In genomic region chr11:44622721-44623258, GRCh38 we compare ENCODE assay signal across 12 cellular contexts. TPM values are rescaled to one million over a fixed set of nuclear protein-coding genes. Genes with fewer than 3 reads are reported as not detected.
DNase-seq lines count a peak whose midpoint lies in the region; ATAC-seq and TF ChIP-seq lines count a peak whose summit lies in the region.
"Had no signal": no experiment of that assay in that cellular context is flagged by ENCODE, and none has a peak within 500 bp of the region (broad histone marks: within the 10 kb centered on the region; RNA-seq: fewer than 3 reads in every experiment).

No MANE protein-coding gene starts in this region.

- intact Hi-C loops in activated CD4-positive, alpha-beta memory T cell treated with anti-CD3 and anti-CD28 coated beads for 36 hours (cut with micrococcal nuclease) = no loop called here
- intact Hi-C loops in activated CD8-positive, alpha-beta T cell treated with anti-CD3 and anti-CD28 coated beads for 36 hours (cut with micrococcal nuclease) = loop anchor here (10.0 kb wide), 2 partner anchors 152 to 272 kb away; no protein-coding TSS in a partner anchor
- intact Hi-C loops in left ventricle myocardium inferior (cut with micrococcal nuclease) (loop anchor here (5.0 kb wide), 1 partner anchor 290 kb away; no protein-coding TSS in a partner anchor), gastrocnemius medialis (cut with DNase I; ENCODE audit: low total_unique reads) (loop anchor here (5.0 kb wide), 1 partner anchor 485 kb away; no protein-coding TSS in a partner anchor)

- CTCF ChIA-PET in activated CD4-positive, alpha-beta memory T cell treated with anti-CD3 and anti-CD28 coated beads, Interleukin-2, amount 10 ng/mL, durations not matched to agents 7 days and 5 days (lab: Charles Lee) = interaction anchor here (0.7 to 14.5 kb wide), 8 partner anchors 9 to 288 kb away, joined by 3 to 425 read pairs (median 6); partner anchors contain the start of gene CD82
- CTCF ChIA-PET in activated CD4-positive, alpha-beta memory T cell treated with anti-CD3 and anti-CD28 coated beads for 36 hours (lab: Charles Lee) = interaction anchor here (1.0 to 16.5 kb wide), 7 partner anchors 10 to 288 kb away, joined by 3 to 576 read pairs (median 14); partner anchors contain the start of gene CD82
- CTCF ChIA-PET in activated CD8-positive, alpha-beta T cell treated with anti-CD3 and anti-CD28 coated beads for 36 hours (lab: Charles Lee) = interaction anchor here (1.5 to 3.3 kb wide), 5 partner anchors 9 to 271 kb away, joined by 3 to 32 read pairs (median 13); no protein-coding TSS in a partner anchor

- no peak overlapping the region for H3K27ac Mint-ChIP-seq in activated CD4-positive, alpha-beta memory T cell treated with anti-CD3 and anti-CD28 coated beads, Interleukin-2, amount 10 ng/mL, durations not matched to agents 7 days and 5 days
- H3K27ac Mint-ChIP-seq in activated CD4-positive, alpha-beta memory T cell treated with anti-CD3 and anti-CD28 coated beads for 36 hours = no peak overlapping the region
- H3K27ac Mint-ChIP-seq in activated CD8-positive, alpha-beta T cell treated with anti-CD3 and anti-CD28 coated beads for 36 hours = peak overlapping the region; percentile 74
- H3K27ac Mint-ChIP-seq: natural killer cell treated with Interleukin-12 subunit alpha and Interleukin-12 subunit beta and Interleukin-15 and Interleukin-18, amount 100 ng/mL, for 72 hours had no signal

- peak; percentile 3 for ATAC-seq in activated CD8-positive, alpha-beta T cell treated with anti-CD3 and anti-CD28 coated beads for 36 hours
- ATAC-seq in GM18520 (IDR thresholded peaks at IDR 0.05; ENCODE audit: unreplicated experiment) (no peak), HG03457 (IDR thresholded peaks at IDR 0.05; ENCODE audit: unreplicated experiment) (no peak), gastrocnemius medialis (no peak)
- ATAC-seq: body of pancreas; natural killer cell treated with Interleukin-12 subunit alpha and Interleukin-12 subunit beta and Interleukin-15 and Interleukin-18, amount 100 ng/mL, for 72 hours had no signal

- peak; percentile 12 for DNase-seq in activated CD4-positive, alpha-beta memory T cell treated with anti-CD3 and anti-CD28 coated beads, Interleukin-2, amount 10 ng/mL, durations not matched to agents 7 days and 5 days
- no peak for DNase-seq in activated CD4-positive, alpha-beta memory T cell treated with anti-CD3 and anti-CD28 coated beads for 36 hours
- DNase-seq in activated CD8-positive, alpha-beta T cell treated with anti-CD3 and anti-CD28 coated beads for 36 hours = no peak
- DNase-seq in left ventricle myocardium inferior = no peak
- DNase-seq in stimulated activated CD8-positive, alpha-beta memory T cell treated with anti-CD3 and anti-CD28 coated beads, Interleukin-4, amount 100 ng/mL, for 48 hours = peak; percentile 10
- no peak for DNase-seq in gastrocnemius medialis
- DNase-seq: DMS79 treated with DMSO at 0.1 percent for 48 hours, NCI-H1417 had no signal

- peaks cover 30% of the 10 kb centered on the region for H3K36me3 Mint-ChIP-seq in activated CD4-positive, alpha-beta memory T cell treated with anti-CD3 and anti-CD28 coated beads, Interleukin-2, amount 10 ng/mL, durations not matched to agents 7 days and 5 days (ENCODE audit: low read depth)
- peaks cover 24% of the 10 kb centered on the region for H3K36me3 Mint-ChIP-seq in activated CD4-positive, alpha-beta memory T cell treated with anti-CD3 and anti-CD28 coated beads for 36 hours
- H3K36me3 Mint-ChIP-seq in activated CD8-positive, alpha-beta T cell treated with anti-CD3 and anti-CD28 coated beads for 36 hours (ENCODE audit: low read depth) = peaks cover 30% of the 10 kb centered on the region
- H3K36me3 Mint-ChIP-seq: natural killer cell treated with Interleukin-12 subunit alpha and Interleukin-12 subunit beta and Interleukin-15 and Interleukin-18, amount 100 ng/mL, for 72 hours had no signal

- no peaks in the 10 kb centered on the region for H3K27me3 Mint-ChIP-seq in activated CD4-positive, alpha-beta memory T cell treated with anti-CD3 and anti-CD28 coated beads, Interleukin-2, amount 10 ng/mL, durations not matched to agents 7 days and 5 days
- no peaks in the 10 kb centered on the region for H3K27me3 Mint-ChIP-seq in activated CD4-positive, alpha-beta memory T cell treated with anti-CD3 and anti-CD28 coated beads for 36 hours
- no peaks in the 10 kb centered on the region for H3K27me3 Mint-ChIP-seq in activated CD8-positive, alpha-beta T cell treated with anti-CD3 and anti-CD28 coated beads for 36 hours

- no peak for TF ChIP-seq CTCF in activated CD8-positive, alpha-beta T cell treated with anti-CD3 and anti-CD28 coated beads for 36 hours (IDR thresholded peaks at IDR 0.05)
- TF ChIP-seq CTCF in left ventricle myocardium inferior (IDR thresholded peaks at IDR 0.05; ENCODE audit: borderline replicate concordance) = no peak
- TF ChIP-seq CTCF in gastrocnemius medialis (IDR thresholded peaks at IDR 0.05 in 4 of 5, conservative IDR thresholded peaks at IDR 0.05 in 1 of 5) = no peak

- TF ChIP-seq POLR2A in gastrocnemius medialis (IDR thresholded peaks at IDR 0.05) = no peak

- H3K4me3 ChIP-seq in left ventricle myocardium inferior (no peak overlapping the region), gastrocnemius medialis (no peak overlapping the region)
- H3K4me3 ChIP-seq: body of pancreas had no signal

- peaks cover 15% of the 10 kb centered on the region for H3K36me3 ChIP-seq in left ventricle myocardium inferior
- no peaks in the 10 kb centered on the region for H3K36me3 ChIP-seq in gastrocnemius medialis

- H3K27me3 ChIP-seq in left ventricle myocardium inferior (ENCODE audit: low read depth) (no peaks in the 10 kb centered on the region), gastrocnemius medialis (no peaks in the 10 kb centered on the region)
- H3K27me3 ChIP-seq: body of pancreas had no signal

- H3K27ac ChIP-seq in left ventricle myocardium inferior (replicated peaks) = peak overlapping the region; percentile 69
- H3K27ac ChIP-seq in gastrocnemius medialis = no peak overlapping the region
- H3K27ac ChIP-seq: body of pancreas had no signal

- POLR2A ChIA-PET in activated CD4-positive, alpha-beta memory T cell treated with anti-CD3 and anti-CD28 coated beads, Interleukin-2, amount 10 ng/mL, durations not matched to agents 7 days and 5 days (lab: Charles Lee) = interaction anchor here (0.7 kb wide), 1 partner anchor 11 kb away, joined by 3 read pairs; no protein-coding TSS in a partner anchor
- POLR2A ChIA-PET in activated CD4-positive, alpha-beta memory T cell treated with anti-CD3 and anti-CD28 coated beads for 36 hours (lab: Charles Lee) = interaction anchor here (0.6 to 1.6 kb wide), 2 partner anchors 54 to 103 kb away, joined by 3 to 5 read pairs; no protein-coding TSS in a partner anchor
- POLR2A ChIA-PET in activated CD8-positive, alpha-beta T cell treated with anti-CD3 and anti-CD28 coated beads for 36 hours (lab: Charles Lee) = interaction anchor here (1.0 to 2.3 kb wide), 3 partner anchors 11 to 99 kb away, joined by 3 to 10 read pairs (median 4); partner anchors contain the start of gene CD82

- H3K4me3 Mint-ChIP-seq in activated CD4-positive, alpha-beta memory T cell treated with anti-CD3 and anti-CD28 coated beads, Interleukin-2, amount 10 ng/mL, durations not matched to agents 7 days and 5 days = no peak overlapping the region
- H3K4me3 Mint-ChIP-seq in activated CD4-positive, alpha-beta memory T cell treated with anti-CD3 and anti-CD28 coated beads for 36 hours = no peak overlapping the region
- no peak overlapping the region for H3K4me3 Mint-ChIP-seq in activated CD8-positive, alpha-beta T cell treated with anti-CD3 and anti-CD28 coated beads for 36 hours
- H3K4me3 Mint-ChIP-seq: natural killer cell treated with Interleukin-12 subunit alpha and Interleukin-12 subunit beta and Interleukin-15 and Interleukin-18, amount 100 ng/mL, for 72 hours had no signal

- in situ Hi-C loops in gastrocnemius medialis (cut with MboI; ENCODE audit: low sequenced_read_pairs in 4 of 4) = loop anchor here (5.0 to 10.0 kb wide), 3 partner anchors 102 to 290 kb away; partner anchors contain the start of gene TSPAN18 (in 1 of the 4)

- H3K4me1 ChIP-seq in left ventricle myocardium inferior = peaks cover 51% of the 10 kb centered on the region
- H3K4me1 ChIP-seq in gastrocnemius medialis = peaks cover 12 to 14% of the 10 kb centered on the region in 2 donors

- peaks cover 18% of the 10 kb centered on the region for H3K4me1 Mint-ChIP-seq in activated CD4-positive, alpha-beta memory T cell treated with anti-CD3 and anti-CD28 coated beads, Interleukin-2, amount 10 ng/mL, durations not matched to agents 7 days and 5 days
- H3K4me1 Mint-ChIP-seq in activated CD4-positive, alpha-beta memory T cell treated with anti-CD3 and anti-CD28 coated beads for 36 hours (ENCODE audit: low read depth) = peaks cover 36% of the 10 kb centered on the region
- peaks cover 20% of the 10 kb centered on the region for H3K4me1 Mint-ChIP-seq in activated CD8-positive, alpha-beta T cell treated with anti-CD3 and anti-CD28 coated beads for 36 hours (ENCODE audit: low read depth)

- no peaks in the 10 kb centered on the region for H3K9me3 Mint-ChIP-seq in activated CD4-positive, alpha-beta memory T cell treated with anti-CD3 and anti-CD28 coated beads, Interleukin-2, amount 10 ng/mL, durations not matched to agents 7 days and 5 days
- peaks cover 3% of the 10 kb centered on the region for H3K9me3 Mint-ChIP-seq in activated CD4-positive, alpha-beta memory T cell treated with anti-CD3 and anti-CD28 coated beads for 36 hours
- H3K9me3 Mint-ChIP-seq in activated CD8-positive, alpha-beta T cell treated with anti-CD3 and anti-CD28 coated beads for 36 hours = peaks cover 7% of the 10 kb centered on the region
- H3K9me3 Mint-ChIP-seq: natural killer cell treated with Interleukin-12 subunit alpha and Interleukin-12 subunit beta and Interleukin-15 and Interleukin-18, amount 100 ng/mL, for 72 hours had no signal

- H3K9me3 ChIP-seq in left ventricle myocardium inferior (replicated peaks) (peaks cover 4% of the 10 kb centered on the region), gastrocnemius medialis (no peaks in the 10 kb centered on the region)
- H3K9me3 ChIP-seq: body of pancreas had no signal

RNA-seq across cellular contexts. Expression of gene CD82, which starts 57.3 kb away (rescaled TPM):
- total RNA-seq in activated CD4-positive, alpha-beta memory T cell treated with anti-CD3 and anti-CD28 coated beads, Interleukin-2, amount 10 ng/mL, durations not matched to agents 7 days and 5 days = 100 to 1,000 TPM; 193 to 208 TPM
- 100 to 1,000 TPM; 243 to 277 TPM for total RNA-seq in activated CD4-positive, alpha-beta memory T cell treated with anti-CD3 and anti-CD28 coated beads for 36 hours
- 100 to 1,000 TPM; 289 to 319 TPM for total RNA-seq in activated CD8-positive, alpha-beta T cell treated with anti-CD3 and anti-CD28 coated beads for 36 hours
- total RNA-seq in left ventricle myocardium inferior (49.6 TPM), gastrocnemius medialis (10 to 100 TPM in 3 of 4 donors, 1 to 10 TPM in 1; 4.5 to 17.5 (median 13.5) TPM)

Comparison
In these comparisons a context has a peak if more than half of its experiments do, and no peak if none do; other contexts are left out.
1. DNase-seq: peak in activated CD4-positive, alpha-beta memory T cell treated with anti-CD3 and anti-CD28 coated beads, Interleukin-2, amount 10 ng/mL, durations not matched to agents 7 days and 5 days (single experiment) and stimulated activated CD8-positive, alpha-beta memory T cell treated with anti-CD3 and anti-CD28 coated beads, Interleukin-4, amount 100 ng/mL, for 48 hours (single experiment); none in activated CD4-positive, alpha-beta memory T cell treated with anti-CD3 and anti-CD28 coated beads for 36 hours (single experiment), activated CD8-positive, alpha-beta T cell treated with anti-CD3 and anti-CD28 coated beads for 36 hours (single experiment), left ventricle myocardium inferior (single experiment) and gastrocnemius medialis (0 of 2).